Comparison of ENCODE assay signal across 21 cellular contexts in genomic region chr3:34178415-34178814, GRCh38.
A peak's percentile ranks its signal among the peaks of the same experiment; 100 is the strongest.
DNase-seq lines count a peak whose midpoint lies in the region; ATAC-seq, FAIRE-seq and TF ChIP-seq lines count a peak whose summit lies in the region.
"Had no signal": no experiment of that assay in that cellular context is flagged by ENCODE, and none has a peak within 500 bp of the region (broad histone marks: within the 10 kb centered on the region; RNA-seq: fewer than 3 reads in every experiment).

No MANE protein-coding gene starts in this region.

- H3K4me2 ChIP-seq in GM23338 = no peak overlapping the region
- peak overlapping the region; percentile 10 for H3K4me2 ChIP-seq in astrocyte (ENCODE audit: low read length)

- peaks cover 17% of the 10 kb centered on the region for H3K4me1 Mint-ChIP-seq in GM23338
- peaks cover 19% of the 10 kb centered on the region for H3K4me1 Mint-ChIP-seq in astrocyte (ENCODE audit: low read depth, unreplicated experiment)
- H3K4me1 Mint-ChIP-seq in CD14-positive monocyte = no peaks in the 10 kb centered on the region
- no peaks in the 10 kb centered on the region for H3K4me1 Mint-ChIP-seq in CD8-positive, alpha-beta T cell (ENCODE audit: low read depth)
- no peaks in the 10 kb centered on the region for H3K4me1 Mint-ChIP-seq in CD8-positive, alpha-beta memory T cell

- H3K4me3 Mint-ChIP-seq in GM23338 (no peak overlapping the region), astrocyte (ENCODE audit: unreplicated experiment) (no peak overlapping the region), CD14-positive monocyte (no peak overlapping the region)
- H3K4me3 Mint-ChIP-seq in CD8-positive, alpha-beta T cell = no peak overlapping the region
- H3K4me3 Mint-ChIP-seq in CD8-positive, alpha-beta memory T cell = no peak overlapping the region
- H3K4me3 Mint-ChIP-seq: activated CD4-positive, alpha-beta memory T cell treated with anti-CD3 and anti-CD28 coated beads for 36 hours; activated naive CD8-positive, alpha-beta T cell had no signal

- H3K27me3 Mint-ChIP-seq in GM23338 (ENCODE audit: insufficient read depth, low read depth, poor library complexity) (no peaks in the 10 kb centered on the region), astrocyte (ENCODE audit: low read depth, unreplicated experiment) (peaks cover 2% of the 10 kb centered on the region), CD14-positive monocyte (ENCODE audit: low read depth in 3 of 3) (peaks cover 0 to 4% (median 1%) of the 10 kb centered on the region in 3 donors)
- peaks cover 9% of the 10 kb centered on the region for H3K27me3 Mint-ChIP-seq in CD8-positive, alpha-beta T cell (ENCODE audit: low read depth)
- peaks cover 0 to 21% of the 10 kb centered on the region in 2 donors for H3K27me3 Mint-ChIP-seq in CD8-positive, alpha-beta memory T cell

- peaks cover 4% of the 10 kb centered on the region; the same call in 1 of the 3 replicates for H3K36me3 Mint-ChIP-seq in GM23338 (ENCODE audit: low read depth)
- H3K36me3 Mint-ChIP-seq in astrocyte (ENCODE audit: low read depth, unreplicated experiment) = no peaks in the 10 kb centered on the region
- no peaks in the 10 kb centered on the region for H3K36me3 Mint-ChIP-seq in CD14-positive monocyte
- H3K36me3 Mint-ChIP-seq in CD8-positive, alpha-beta T cell = no peaks in the 10 kb centered on the region
- peaks cover 0 to 3% (median 0%) of the 10 kb centered on the region in 3 donors for H3K36me3 Mint-ChIP-seq in CD8-positive, alpha-beta memory T cell
- H3K36me3 Mint-ChIP-seq: activated CD4-positive, alpha-beta memory T cell treated with anti-CD3 and anti-CD28 coated beads for 36 hours; activated naive CD8-positive, alpha-beta T cell had no signal

- no peak overlapping the region for H3K9ac ChIP-seq in astrocyte (ENCODE audit: low read length)

- no peaks in the 10 kb centered on the region for H3F3A ChIP-seq in GM23338 (replicated peaks; ENCODE audit: low read depth)

- no peak for DNase-seq in GM23338 (ENCODE audit: low spot score)
- peak; percentile 64 for DNase-seq in astrocyte (ENCODE audit: low read depth)
- DNase-seq in non-pigmented ciliary epithelial cell (ENCODE audit: low read depth) = peak; percentile 6
- DNase-seq in RPMI8226 = no peak
- no peak for DNase-seq in CD14-positive monocyte (ENCODE audit: low spot score)
- no peak for DNase-seq in CD8-positive, alpha-beta T cell
- DNase-seq in CD8-positive, alpha-beta memory T cell = no peak
- DNase-seq: activated CD4-positive, alpha-beta memory T cell treated with anti-CD3 and anti-CD28 coated beads for 36 hours; AML-193; hippocampal formation; MG63; NCI-H146; NCI-H2227 treated with DMSO at 0.1 percent for 48 hours; ovary; right lobe of liver; stimulated activated naive CD4-positive, alpha-beta T cell treated with Interleukin-2 at 50 U/mL for 16 hours; transverse colon had no signal

- no peak overlapping the region for H3K4me3 ChIP-seq in GM23338
- no peak overlapping the region for H3K4me3 ChIP-seq in astrocyte (ENCODE audit: insufficient read depth, low read depth, low read length)
- H3K4me3 ChIP-seq in CD8-positive, alpha-beta T cell (ENCODE audit: low read depth, low read length) = no peak overlapping the region
- no peak overlapping the region for H3K4me3 ChIP-seq in CD8-positive, alpha-beta memory T cell (ENCODE audit: low read length)
- H3K4me3 ChIP-seq: MG63, ovary, right lobe of liver, SK-N-MC, transverse colon had no signal

- H3K9me2 ChIP-seq in GM23338 (ENCODE audit: insufficient read depth) = peaks cover 24% of the 10 kb centered on the region

- CTCF ChIA-PET in CD8-positive, alpha-beta T cell (lab: Charles Lee) = no interaction called here
- CTCF ChIA-PET in CD8-positive, alpha-beta memory T cell (lab: Charles Lee) = no interaction called here

- no peaks in the 10 kb centered on the region for H3K79me2 ChIP-seq in GM23338 (replicated peaks; ENCODE audit: insufficient read depth)
- H3K79me2 ChIP-seq in astrocyte (ENCODE audit: insufficient read depth, low read length) = no peaks in the 10 kb centered on the region

- no peaks in the 10 kb centered on the region for H3K9me3 Mint-ChIP-seq in GM23338
- no peaks in the 10 kb centered on the region for H3K9me3 Mint-ChIP-seq in astrocyte (ENCODE audit: unreplicated experiment)
- peaks cover 0 to 16% (median 4%) of the 10 kb centered on the region in 7 donors for H3K9me3 Mint-ChIP-seq in CD14-positive monocyte
- no peaks in the 10 kb centered on the region for H3K9me3 Mint-ChIP-seq in CD8-positive, alpha-beta T cell
- no peaks in the 10 kb centered on the region for H3K9me3 Mint-ChIP-seq in CD8-positive, alpha-beta memory T cell
- H3K9me3 Mint-ChIP-seq: activated CD4-positive, alpha-beta memory T cell treated with anti-CD3 and anti-CD28 coated beads for 36 hours had no signal

- no peak for TF ChIP-seq CTCF in GM23338 (conservative IDR thresholded peaks at IDR 0.05; ENCODE audit: low read depth in 2 of 2)
- TF ChIP-seq CTCF in astrocyte (IDR thresholded peaks at IDR 0.05; ENCODE audit: insufficient read depth, low read depth, low read length) = no peak
- no peak for TF ChIP-seq CTCF in CD14-positive monocyte (IDR thresholded peaks at IDR 0.05)
- no peak for TF ChIP-seq CTCF in CD8-positive, alpha-beta T cell (IDR thresholded peaks at IDR 0.05)

- H3K27ac Mint-ChIP-seq in GM23338 (no peak overlapping the region), astrocyte (ENCODE audit: unreplicated experiment) (peak overlapping the region; percentile 23), CD14-positive monocyte (no peak overlapping the region)
- no peak overlapping the region for H3K27ac Mint-ChIP-seq in CD8-positive, alpha-beta T cell
- H3K27ac Mint-ChIP-seq in CD8-positive, alpha-beta memory T cell = no peak overlapping the region
- H3K27ac Mint-ChIP-seq: activated CD4-positive, alpha-beta memory T cell treated with anti-CD3 and anti-CD28 coated beads for 36 hours; activated naive CD8-positive, alpha-beta T cell had no signal

- H4K20me1 ChIP-seq in GM23338 (replicated peaks; ENCODE audit: insufficient read depth) = no peaks in the 10 kb centered on the region
- H4K20me1 ChIP-seq in astrocyte (ENCODE audit: insufficient read depth, low read length) = no peaks in the 10 kb centered on the region

- ATAC-seq in GM18868 (IDR thresholded peaks at IDR 0.05; ENCODE audit: unreplicated experiment) = peak; percentile 56
- no peak for ATAC-seq in GM23338
- no peak for ATAC-seq in CD8-positive, alpha-beta T cell
- ATAC-seq: right lobe of liver had no signal

- H3K9me3 ChIP-seq in astrocyte (ENCODE audit: insufficient read depth, low read depth, low read length) = no peaks in the 10 kb centered on the region
- H3K9me3 ChIP-seq in CD8-positive, alpha-beta T cell (ENCODE audit: low read length) = no peaks in the 10 kb centered on the region
- no peaks in the 10 kb centered on the region for H3K9me3 ChIP-seq in CD8-positive, alpha-beta memory T cell (ENCODE audit: low read length)
- H3K9me3 ChIP-seq: MG63, ovary, right lobe of liver, transverse colon had no signal

- no peak overlapping the region for H3K27ac ChIP-seq in GM23338 (ENCODE audit: low read depth)
- H3K27ac ChIP-seq in astrocyte (ENCODE audit: low read depth, low read length) = peak overlapping the region; percentile 31
- H3K27ac ChIP-seq in CD8-positive, alpha-beta T cell (ENCODE audit: low read depth, low read length) = no peak overlapping the region
- no peak overlapping the region for H3K27ac ChIP-seq in CD8-positive, alpha-beta memory T cell (ENCODE audit: low read depth, low read length)
- H3K27ac ChIP-seq: ovary, right lobe of liver, SK-N-MC, transverse colon had no signal

- FAIRE-seq in astrocyte (lab: Jason Lieb, UNC) = no peak
- FAIRE-seq: keratinocyte had no signal

- 0 out of 2 replicates have a peak, but pooled peaks cover 4% of the 10 kb centered on the region for H3K36me3 ChIP-seq in GM23338 (ENCODE audit: insufficient read depth)
- no peaks in the 10 kb centered on the region for H3K36me3 ChIP-seq in astrocyte (ENCODE audit: insufficient read depth, low read length)
- no peaks in the 10 kb centered on the region for H3K36me3 ChIP-seq in CD8-positive, alpha-beta T cell (ENCODE audit: insufficient read depth, low read length)
- no peaks in the 10 kb centered on the region for H3K36me3 ChIP-seq in CD8-positive, alpha-beta memory T cell (ENCODE audit: insufficient read depth, low read length)
- H3K36me3 ChIP-seq: MG63, ovary, right lobe of liver, transverse colon had no signal

- H3K27me3 ChIP-seq in GM23338 (ENCODE audit: insufficient read depth) = no peaks in the 10 kb centered on the region
- no peaks in the 10 kb centered on the region for H3K27me3 ChIP-seq in astrocyte (ENCODE audit: insufficient read depth, low read length)
- H3K27me3 ChIP-seq in CD8-positive, alpha-beta T cell (ENCODE audit: insufficient read depth, low read length) = no peaks in the 10 kb centered on the region
- no peaks in the 10 kb centered on the region for H3K27me3 ChIP-seq in CD8-positive, alpha-beta memory T cell (ENCODE audit: insufficient read depth, low read length, poor library complexity, severe bottlenecking)
- H3K27me3 ChIP-seq: MG63, ovary, right lobe of liver, transverse colon had no signal

- intact Hi-C loops in CD14-positive monocyte (cut with micrococcal nuclease) = no loop called here
- intact Hi-C loops in CD8-positive, alpha-beta T cell (cut with DNase I, micrococcal nuclease) = no loop called here

- H3K4me1 ChIP-seq in GM23338 (ENCODE audit: insufficient read depth) (peaks cover 22% of the 10 kb centered on the region), astrocyte (ENCODE audit: insufficient read depth, low read length) (no peaks in the 10 kb centered on the region)
- H3K4me1 ChIP-seq in CD8-positive, alpha-beta T cell (ENCODE audit: insufficient read depth, low read length) = no peaks in the 10 kb centered on the region
- H3K4me1 ChIP-seq in CD8-positive, alpha-beta memory T cell (ENCODE audit: insufficient read depth, low read length) = no peaks in the 10 kb centered on the region
- H3K4me1 ChIP-seq: right lobe of liver had no signal

- POLR2A ChIA-PET in CD8-positive, alpha-beta T cell (lab: Charles Lee) = no interaction called here
- POLR2A ChIA-PET in CD8-positive, alpha-beta memory T cell (lab: Charles Lee) = no interaction called here

- peak overlapping the region; percentile 70; the same call in 1 of the 2 replicates for H2AFZ ChIP-seq in GM23338
- no peak overlapping the region for H2AFZ ChIP-seq in astrocyte (ENCODE audit: low read depth, low read length)

TF ChIP-seq in GM23338, 12 proteins besides CTCF, POLR2A, EP300 and RAD21 (continues in another document):
- TF ChIP-seq ETS1 (IDR thresholded peaks at IDR 0.05) (no peak), CREB1 (CRISPR knock-in tag; IDR thresholded peaks at IDR 0.05; ENCODE audit: low read depth) (no peak), STAT1 (IDR thresholded peaks at IDR 0.05; ENCODE audit: unreplicated experiment) (no peak), ZNF331 (CRISPR knock-in tag; IDR thresholded peaks at IDR 0.05; ENCODE audit: low read depth) (no peak)

Comparison
In these comparisons a context has a peak if more than half of its experiments do, and no peak if none do; other contexts are left out.
1. DNase-seq: peak in astrocyte (single experiment) and non-pigmented ciliary epithelial cell (single experiment); none in GM23338 (single experiment), RPMI8226 (single experiment), CD14-positive monocyte (single experiment), CD8-positive, alpha-beta T cell (0 of 7) and CD8-positive, alpha-beta memory T cell (0 of 5).